In genomic region chr21:27823652-27824201, GRCh38 we compare ENCODE assay signal across 20 cellular contexts.
A peak's percentile ranks its signal among the peaks of the same experiment; 100 is the strongest.
DNase-seq lines count a peak whose midpoint lies in the region; ATAC-seq, FAIRE-seq and TF ChIP-seq lines count a peak whose summit lies in the region.
"Had no signal": no experiment of that assay in that cellular context is flagged by ENCODE, and none has a peak within 500 bp of the region (broad histone marks: within the 10 kb centered on the region; RNA-seq: fewer than 3 reads in every experiment).

No MANE protein-coding gene starts in this region.

- no peak overlapping the region for H2BK12ac ChIP-seq in H1 (ENCODE audit: low read depth, low read length)
- H2BK12ac ChIP-seq in mesenchymal stem cell (ENCODE audit: low read length in 2 of 2): peak overlapping the region; percentile 2 to 37

- POLR2A ChIA-PET in A549 (lab: Yijun Ruan, JAX): no interaction called here
- POLR2A ChIA-PET in IMR-90 (lab: Charles Lee; ENCODE audit: unreplicated experiment): interaction anchor here (0.5 to 1.0 kb wide), 2 partner anchors 11 to 31 kb away, joined by 3 to 12 read pairs; no protein-coding TSS in a partner anchor
- POLR2A ChIA-PET in H1 (lab: Charles Lee; ENCODE audit: partially characterized antibody): no interaction called here

- H3K27me3 ChIP-seq in IMR-90 (ENCODE audit: control insufficient read depth, insufficient read depth, low read length): no peaks in the 10 kb centered on the region
- no peaks in the 10 kb centered on the region for H3K27me3 ChIP-seq in H1 (replicated peaks in 1 of 4; ENCODE audit: control insufficient read depth in 3 of 4, extremely low read depth in 1 of 4, insufficient read depth in 3 of 4, low read length in 3 of 4)
- H3K27me3 ChIP-seq in mesenchymal stem cell (ENCODE audit: control insufficient read depth in 1 of 2, insufficient read depth in 1 of 2, low read length in 2 of 2): no peaks in the 10 kb centered on the region

- no peak overlapping the region for H3K4me3 ChIP-seq in A549
- H3K4me3 ChIP-seq in IMR-90 (ENCODE audit: insufficient read depth, low read depth, low read length): no peak overlapping the region
- no peak overlapping the region for H3K4me3 ChIP-seq in H1 (ENCODE audit: extremely low read depth in 1 of 4, insufficient read depth in 2 of 4, low read depth in 3 of 4, low read length in 4 of 4)
- no peak overlapping the region for H3K4me3 ChIP-seq in mesenchymal stem cell (ENCODE audit: insufficient read depth in 1 of 2, low read depth in 1 of 2, low read length in 2 of 2)
- H3K4me3 ChIP-seq: GM23338 had no signal

- H3K9me1 ChIP-seq in IMR-90 (ENCODE audit: insufficient read depth, low read length): no peaks in the 10 kb centered on the region

- no peak overlapping the region for H3K4me3 Mint-ChIP-seq in chondrocyte (ENCODE audit: unreplicated experiment)
- H3K4me3 Mint-ChIP-seq: CD4-positive, alpha-beta memory T cell; GM23338 had no signal

- H2BK15ac ChIP-seq in IMR-90 (ENCODE audit: low read depth, low read length) (peak overlapping the region; percentile 59; the same call in 2 of the 3 replicates), H1 (ENCODE audit: low read length) (no peak overlapping the region), mesenchymal stem cell (ENCODE audit: low read depth, poor library complexity, severe bottlenecking) (no peak overlapping the region)

- in situ Hi-C loops in IMR-90 (cut with MboI; ENCODE audit: low sequenced_read_pairs): no loop called here

- BruUV-seq in IMR-90 (replicated peaks; lab: Mats Ljungman, UMichigan): no TSS peak

- H3K9ac ChIP-seq in IMR-90 (ENCODE audit: low read depth, low read length) (no peak overlapping the region), H1 (replicated peaks in 1 of 4; ENCODE audit: extremely low read depth in 1 of 4, low read depth in 3 of 4, low read length in 3 of 4) (no peak overlapping the region), mesenchymal stem cell (ENCODE audit: low read length) (no peak overlapping the region)

- no peaks in the 10 kb centered on the region for H3K79me2 ChIP-seq in H1 (ENCODE audit: control insufficient read depth in 1 of 2, insufficient read depth in 2 of 2, low read length in 2 of 2)

- no peak overlapping the region for H3K27ac Mint-ChIP-seq in chondrocyte (ENCODE audit: unreplicated experiment)
- H3K27ac Mint-ChIP-seq: CD4-positive, alpha-beta memory T cell; GM23338 had no signal

- no peaks in the 10 kb centered on the region for H3K27me3 Mint-ChIP-seq in chondrocyte (ENCODE audit: low read depth)

- H3K14ac ChIP-seq in IMR-90 (replicated peaks; ENCODE audit: low read depth, low read length) (no peak overlapping the region), H1 (ENCODE audit: insufficient read length) (no peak overlapping the region), mesenchymal stem cell (ENCODE audit: low read length in 2 of 2) (no peak overlapping the region)

- H2AFZ ChIP-seq in IMR-90 (replicated peaks; ENCODE audit: low read length, poor library complexity) (no peak overlapping the region), H1 (ENCODE audit: low read length) (no peak overlapping the region), mesenchymal stem cell (ENCODE audit: low read depth, low read length) (no peak overlapping the region)
- H2AFZ ChIP-seq: GM23338 had no signal

- no peak overlapping the region for H3K56ac ChIP-seq in IMR-90 (ENCODE audit: extremely low read depth, insufficient read depth, low read length)
- H3K56ac ChIP-seq in H1 (replicated peaks; ENCODE audit: insufficient read length, low read depth, low read length): no peak overlapping the region

- H2BK20ac ChIP-seq in IMR-90 (ENCODE audit: low read depth, low read length) (peak overlapping the region; percentile 11; the same call in 1 of the 2 replicates), H1 (ENCODE audit: low read length) (no peak overlapping the region)

- peak overlapping the region; percentile 54; the same call in 1 of the 2 replicates for H4K91ac ChIP-seq in IMR-90 (ENCODE audit: insufficient read depth, low read depth, low read length)
- no peak overlapping the region for H4K91ac ChIP-seq in H1 (replicated peaks; ENCODE audit: insufficient read length, low read length)
- H4K91ac ChIP-seq in mesenchymal stem cell (ENCODE audit: low read length): no peak overlapping the region

- H3K4me1 Mint-ChIP-seq in chondrocyte (ENCODE audit: low read depth): peaks cover 7% of the 10 kb centered on the region
- H3K4me1 Mint-ChIP-seq: GM23338 had no signal

- no peak overlapping the region for H2AK9ac ChIP-seq in IMR-90 (replicated peaks; ENCODE audit: low read depth, low read length, poor library complexity)

- H2AK5ac ChIP-seq in IMR-90 (ENCODE audit: low read depth, low read length) (peak overlapping the region; percentile 35), H1 (ENCODE audit: low read depth, low read length) (no peak overlapping the region), mesenchymal stem cell (ENCODE audit: low read length, severe bottlenecking) (no peak overlapping the region)

- TF ChIP-seq RAD21 in A549 (conservative IDR thresholded peaks at IDR 0.05 in 1 of 2, IDR thresholded peaks at IDR 0.05 in 1 of 2) (no peak), IMR-90 (IDR thresholded peaks at IDR 0.05; ENCODE audit: low read length) (no peak), H1 (IDR thresholded peaks at IDR 0.05 in 1 of 2, conservative IDR thresholded peaks at IDR 0.05 in 1 of 2; ENCODE audit: low read depth in 2 of 2, low read length in 2 of 2) (no peak)

- no peaks in the 10 kb centered on the region for H3K36me3 Mint-ChIP-seq in chondrocyte (ENCODE audit: low read depth)
- H3K36me3 Mint-ChIP-seq: CD4-positive, alpha-beta memory T cell had no signal

- H4K5ac ChIP-seq in IMR-90 (ENCODE audit: low read depth, low read length): peak overlapping the region; percentile 83; the same call in 1 of the 2 replicates
- H4K5ac ChIP-seq in H1 (ENCODE audit: insufficient read length, low read depth, low read length): no peak overlapping the region

- no peak for ATAC-seq in A549
- no peak; the same call in 1 of the 2 replicates for ATAC-seq in IMR-90 (ENCODE audit: low read depth)
- ATAC-seq in GM21367 (IDR thresholded peaks at IDR 0.05; ENCODE audit: unreplicated experiment): no peak
- no peak for ATAC-seq in HG03571 (IDR thresholded peaks at IDR 0.05; ENCODE audit: unreplicated experiment)
- ATAC-seq: GM23338 had no signal

- TF ChIP-seq POLR2A in A549 (IDR thresholded peaks at IDR 0.05; ENCODE audit: low read length): no peak
- TF ChIP-seq POLR2A in IMR-90 (IDR thresholded peaks at IDR 0.05; ENCODE audit: low read depth, low read length): no peak
- TF ChIP-seq POLR2A in H1 (IDR thresholded peaks at IDR 0.05; ENCODE audit: control extremely low read depth in 1 of 2, low read depth in 2 of 2, low read length in 2 of 2): no peak

- TF ChIP-seq EP300 in A549 (IDR thresholded peaks at IDR 0.05) (no peak), H1 (IDR thresholded peaks at IDR 0.05; ENCODE audit: borderline replicate concordance in 1 of 2, low read depth in 2 of 2, low read length in 2 of 2) (no peak)

- H3K36me3 ChIP-seq in IMR-90 (ENCODE audit: control insufficient read depth, insufficient read depth, low read length): no peaks in the 10 kb centered on the region
- H3K36me3 ChIP-seq in H1 (ENCODE audit: control insufficient read depth in 2 of 4, insufficient read depth in 4 of 4, low read length in 3 of 4): no peaks in the 10 kb centered on the region
- no peaks in the 10 kb centered on the region for H3K36me3 ChIP-seq in mesenchymal stem cell (ENCODE audit: control insufficient read depth in 1 of 2, insufficient read depth in 2 of 2, low read depth in 1 of 2, low read length in 2 of 2)

- H2BK120ac ChIP-seq in IMR-90 (ENCODE audit: low read depth, low read length): no peak overlapping the region
- H2BK120ac ChIP-seq in H1 (replicated peaks; ENCODE audit: low read depth, low read length): no peak overlapping the region
- no peak overlapping the region for H2BK120ac ChIP-seq in mesenchymal stem cell (ENCODE audit: low read depth, low read length)

- intact Hi-C loops in IMR-90 (cut with micrococcal nuclease): no loop called here

- WGBS in A549 (ENCODE audit: missing lambda C conversion rate): 1% methylated on average over 8 of the region's 8 CpGs
- WGBS in IMR-90 (ENCODE audit: extremely low coverage in 2 of 2, insufficient read length in 1 of 2), 2 experiments: 74% methylated on average over 3 of the region's 8 CpGs; no CpG with 5 or more reads in 1 of the 2 experiments
- WGBS in H1 (ENCODE audit: extremely low coverage in 1 of 2, insufficient coverage in 1 of 2, insufficient read length in 1 of 2, insufficient replicate concordance in 2 of 2, low coverage in 1 of 2, low lambda C conversion rate in 2 of 2, missing lambda C conversion rate in 1 of 2), 2 experiments: 97% methylated on average over 8 of the region's 8 CpGs; no CpG with 5 or more reads in 1 of the 2 experiments
- 77% methylated on average over 6 of the region's 8 CpGs for WGBS in mesenchymal stem cell

- H3K27ac ChIP-seq in A549: no peak overlapping the region
- no peak overlapping the region for H3K27ac ChIP-seq in IMR-90 (ENCODE audit: insufficient read depth, low read length)
- no peak overlapping the region for H3K27ac ChIP-seq in H1 (ENCODE audit: low read depth, low read length)
- no peak overlapping the region for H3K27ac ChIP-seq in mesenchymal stem cell (ENCODE audit: low read length, poor library complexity, severe bottlenecking)

- CTCF ChIA-PET in A549 (lab: Yijun Ruan, JAX) (no interaction called here), IMR-90 (lab: Yijun Ruan, JAX) (no interaction called here), H1 (lab: Charles Lee; ENCODE audit: partially characterized antibody) (no interaction called here)

- H3K4ac ChIP-seq in IMR-90 (ENCODE audit: low read depth, low read length) (0 out of 2 replicates have a peak overlapping the region, but pooled peaks have one; percentile 14), H1 (replicated peaks; ENCODE audit: insufficient read length, low read depth, low read length) (no peak overlapping the region), mesenchymal stem cell (ENCODE audit: low read depth in 1 of 2, low read length in 2 of 2) (peak overlapping the region in 1 of 2 experiments; percentile 41)

- H3K79me1 ChIP-seq in IMR-90 (ENCODE audit: low read depth in 1 of 2, low read length in 2 of 2) (no peaks in the 10 kb centered on the region), H1 (ENCODE audit: low read depth, low read length) (no peaks in the 10 kb centered on the region), mesenchymal stem cell (replicated peaks; ENCODE audit: low read length, poor library complexity, severe bottlenecking) (no peaks in the 10 kb centered on the region)

- no peak for TF ChIP-seq CTCF in A549 (IDR thresholded peaks at IDR 0.05)
- TF ChIP-seq CTCF in IMR-90 (conservative IDR thresholded peaks at IDR 0.05; ENCODE audit: low read depth, low read length): no peak
- no peak for TF ChIP-seq CTCF in H1 (IDR thresholded peaks at IDR 0.05; ENCODE audit: control extremely low read depth in 1 of 3, insufficient read depth in 1 of 3, low read depth in 1 of 3, low read length in 3 of 3)
- no peak for TF ChIP-seq CTCF in chondrocyte (IDR thresholded peaks at IDR 0.05)

- H3K9me3 ChIP-seq in A549: no peaks in the 10 kb centered on the region
- H3K9me3 ChIP-seq in IMR-90 (ENCODE audit: control insufficient read depth, insufficient read depth, low read length): no peaks in the 10 kb centered on the region
- no peaks in the 10 kb centered on the region for H3K9me3 ChIP-seq in H1 (ENCODE audit: insufficient read depth in 2 of 2, low read depth in 1 of 2, low read length in 1 of 2)
- H3K9me3 ChIP-seq in mesenchymal stem cell (ENCODE audit: control insufficient read depth, low read length): no peaks in the 10 kb centered on the region
- H3K9me3 ChIP-seq: Caco-2 had no signal

- H2BK5ac ChIP-seq in IMR-90 (ENCODE audit: low read depth, low read length, poor library complexity, severe bottlenecking): no peak overlapping the region
- no peak overlapping the region for H2BK5ac ChIP-seq in H1 (ENCODE audit: low read depth, low read length)
- no peak overlapping the region for H2BK5ac ChIP-seq in mesenchymal stem cell (ENCODE audit: low read depth, low read length, poor library complexity, severe bottlenecking)

- FAIRE-seq in A549 (lab: Jason Lieb, UNC) (no peak), H1 (lab: Jason Lieb, UNC) (no peak)
- FAIRE-seq: G401.6, GM12892, GM19239 had no signal

- H3K4me2 ChIP-seq in A549 (no peak overlapping the region), IMR-90 (ENCODE audit: low read depth, low read length) (no peak overlapping the region), H1 (ENCODE audit: insufficient read depth in 1 of 2, low read depth in 2 of 2, low read length in 2 of 2) (no peak overlapping the region), mesenchymal stem cell (ENCODE audit: low read length, poor library complexity, severe bottlenecking) (no peak overlapping the region)
- H3K4me2 ChIP-seq: GM23338 had no signal

- dilution Hi-C loops in IMR-90 (cut with HindIII; ENCODE audit: low sequenced_read_pairs, unreplicated experiment): no loop called here

- H3K18ac ChIP-seq in IMR-90 (ENCODE audit: low read depth, low read length) (no peak overlapping the region; the same call in 1 of the 2 replicates), H1 (ENCODE audit: extremely low read depth, low read length) (no peak overlapping the region), mesenchymal stem cell (ENCODE audit: low read depth in 1 of 2, low read length in 2 of 2) (peak overlapping the region in 1 of 2 experiments; percentile 16)

- H3K23ac ChIP-seq in IMR-90 (ENCODE audit: low read depth, low read length): peak overlapping the region; percentile 54; the same call in 1 of the 2 replicates
- no peak overlapping the region for H3K23ac ChIP-seq in H1 (ENCODE audit: insufficient read length)
- H3K23ac ChIP-seq in mesenchymal stem cell (ENCODE audit: low read length in 2 of 2): no peak overlapping the region

- no peaks in the 10 kb centered on the region for H4K20me1 ChIP-seq in IMR-90 (ENCODE audit: insufficient read depth, low read length)
- H4K20me1 ChIP-seq in H1 (replicated peaks in 1 of 2; ENCODE audit: control insufficient read depth in 1 of 2, insufficient read depth in 2 of 2, low read length in 2 of 2): no peaks in the 10 kb centered on the region

- peaks cover 2% of the 10 kb centered on the region for H3K9me3 Mint-ChIP-seq in chondrocyte (ENCODE audit: low read depth)

- no peaks in the 10 kb centered on the region for H3K23me2 ChIP-seq in H1 (ENCODE audit: low read depth, low read length)

- no peaks in the 10 kb centered on the region for H3K4me1 ChIP-seq in A549
- peaks cover 3% of the 10 kb centered on the region; the same call in 1 of the 2 replicates for H3K4me1 ChIP-seq in IMR-90 (ENCODE audit: control insufficient read depth, insufficient read depth, low read length)
- no peaks in the 10 kb centered on the region for H3K4me1 ChIP-seq in H1 (replicated peaks in 1 of 4; ENCODE audit: control insufficient read depth in 3 of 4, insufficient read depth in 4 of 4, low read length in 3 of 4)
- no peaks in the 10 kb centered on the region for H3K4me1 ChIP-seq in mesenchymal stem cell (ENCODE audit: control insufficient read depth, insufficient read depth, low read depth, low read length)

- peak overlapping the region in 1 of 2 experiments; percentile 57; a peak in 1 of 4 replicates for H4K8ac ChIP-seq in IMR-90 (ENCODE audit: low read depth in 2 of 2, low read length in 2 of 2)
- no peak overlapping the region for H4K8ac ChIP-seq in H1 (ENCODE audit: extremely low read depth, insufficient read depth, low read length)
- no peak overlapping the region for H4K8ac ChIP-seq in mesenchymal stem cell (ENCODE audit: low read length)

- DNase-seq in A549 (ENCODE audit: low read depth in 1 of 2, low spot score in 1 of 2) (no peak), IMR-90 (no peak), H1 (ENCODE audit: low read depth in 1 of 2, low spot score in 2 of 2) (no peak), mesenchymal stem cell (no peak), chondrocyte (ENCODE audit: low spot score) (no peak), mucosa of gallbladder (ENCODE audit: low spot score) (no peak)
- DNase-seq: 8988T; C1 segment of cervical spinal cord; Caco-2; CD4-positive, alpha-beta memory T cell; DMS153; DND-41; H7; HCEC 1CT had no signal

Comparison
In these comparisons a context has a peak if more than half of its experiments do, and no peak if none do; other contexts are left out.
1. Of the 18 proteins assayed by ChIP-seq in both H1 and A549: peak only in H1: CEBPB; only in A549: MAFK; in both: none; in neither: 16.